Comparison of ENCODE assay signal across 1 cellular context in genomic region chr19:47406711-47407416, GRCh38.
A peak's percentile ranks its signal among the peaks of the same experiment; 100 is the strongest.
TF ChIP-seq lines count a peak whose summit lies in the region.

No MANE protein-coding gene starts in this region.

TF ChIP-seq in SK-N-SH, 30 proteins besides CTCF, POLR2A, EP300 and RAD21 (continued from another document):
- TF ChIP-seq, protein P1, sequence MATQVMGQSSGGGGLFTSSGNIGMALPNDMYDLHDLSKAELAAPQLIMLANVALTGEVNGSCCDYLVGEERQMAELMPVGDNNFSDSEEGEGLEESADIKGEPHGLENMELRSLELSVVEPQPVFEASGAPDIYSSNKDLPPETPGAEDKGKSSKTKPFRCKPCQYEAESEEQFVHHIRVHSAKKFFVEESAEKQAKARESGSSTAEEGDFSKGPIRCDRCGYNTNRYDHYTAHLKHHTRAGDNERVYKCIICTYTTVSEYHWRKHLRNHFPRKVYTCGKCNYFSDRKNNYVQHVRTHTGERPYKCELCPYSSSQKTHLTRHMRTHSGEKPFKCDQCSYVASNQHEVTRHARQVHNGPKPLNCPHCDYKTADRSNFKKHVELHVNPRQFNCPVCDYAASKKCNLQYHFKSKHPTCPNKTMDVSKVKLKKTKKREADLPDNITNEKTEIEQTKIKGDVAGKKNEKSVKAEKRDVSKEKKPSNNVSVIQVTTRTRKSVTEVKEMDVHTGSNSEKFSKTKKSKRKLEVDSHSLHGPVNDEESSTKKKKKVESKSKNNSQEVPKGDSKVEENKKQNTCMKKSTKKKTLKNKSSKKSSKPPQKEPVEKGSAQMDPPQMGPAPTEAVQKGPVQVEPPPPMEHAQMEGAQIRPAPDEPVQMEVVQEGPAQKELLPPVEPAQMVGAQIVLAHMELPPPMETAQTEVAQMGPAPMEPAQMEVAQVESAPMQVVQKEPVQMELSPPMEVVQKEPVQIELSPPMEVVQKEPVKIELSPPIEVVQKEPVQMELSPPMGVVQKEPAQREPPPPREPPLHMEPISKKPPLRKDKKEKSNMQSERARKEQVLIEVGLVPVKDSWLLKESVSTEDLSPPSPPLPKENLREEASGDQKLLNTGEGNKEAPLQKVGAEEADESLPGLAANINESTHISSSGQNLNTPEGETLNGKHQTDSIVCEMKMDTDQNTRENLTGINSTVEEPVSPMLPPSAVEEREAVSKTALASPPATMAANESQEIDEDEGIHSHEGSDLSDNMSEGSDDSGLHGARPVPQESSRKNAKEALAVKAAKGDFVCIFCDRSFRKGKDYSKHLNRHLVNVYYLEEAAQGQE (IDR thresholded peaks at IDR 0.05; ENCODE audit: low read depth, low read length) = peak; percentile 91
- TF ChIP-seq POLR2AphosphoS5 (IDR thresholded peaks at IDR 0.05; ENCODE audit: low read depth, low read length) = no peak
- no peak for TF ChIP-seq YY1 (IDR thresholded peaks at IDR 0.05; ENCODE audit: low read depth)
